ENCODE assay signal across 8 cellular contexts in genomic region chr16:30903002-30903401, GRCh38. TPM values are rescaled to one million over a fixed set of nuclear protein-coding genes. Genes with fewer than 3 reads are reported as not detected.
DNase-seq lines count a peak whose midpoint lies in the region; ATAC-seq and TF ChIP-seq lines count a peak whose summit lies in the region.

No MANE protein-coding gene starts in this region.

- intact Hi-C loops in CD8-positive, alpha-beta T cell (cut with DNase I, micrococcal nuclease) = loop anchor here (1.0 to 2.0 kb wide), 2 partner anchors 18 to 59 kb away; no protein-coding TSS in a partner anchor
- intact Hi-C loops in OCI-LY7 (cut with micrococcal nuclease; ENCODE audit: unreplicated experiment) (no loop called here), ovary (cut with DNase I) (loop anchor here in 1 of 4 donors (5.0 kb wide), 1 partner anchor 56 kb away; no protein-coding TSS in a partner anchor)

- WGBS in ovary, 3 donors = 79 to 85% (median 83%) methylated on average over 4 of the region's 4 CpGs

- no peaks in the 10 kb centered on the region for H3K9me3 ChIP-seq in CD8-positive, alpha-beta T cell (ENCODE audit: low read length)
- H3K9me3 ChIP-seq in OCI-LY7 (ENCODE audit: low read length) (no peaks in the 10 kb centered on the region; the same call in 1 of the 2 replicates), ovary (no peaks in the 10 kb centered on the region)

- TF ChIP-seq POLR2A in ovary (IDR thresholded peaks at IDR 0.05) = no peak

- H3K9me3 Mint-ChIP-seq in CD8-positive, alpha-beta T cell = no peaks in the 10 kb centered on the region

- no peak for DNase-seq in CD8-positive, alpha-beta T cell
- DNase-seq in OCI-LY7 (ENCODE audit: low spot score) (no peak), ovary (no peak), NCI-H446 treated with DMSO at 0.1 percent for 48 hours (lab: John Stamatoyannopoulos, UW) (no peak), globus pallidus (ENCODE audit: low spot score) (no peak)

- H3K27ac Mint-ChIP-seq in CD8-positive, alpha-beta T cell = peak overlapping the region; percentile 97

- H3K9me2 ChIP-seq in OCI-LY7 (ENCODE audit: insufficient read depth, low read length) = no peaks in the 10 kb centered on the region

- H3K36me3 ChIP-seq in CD8-positive, alpha-beta T cell (ENCODE audit: insufficient read depth, low read length) = no peaks in the 10 kb centered on the region
- H3K36me3 ChIP-seq in OCI-LY7 (ENCODE audit: insufficient read depth, low read length) (no peaks in the 10 kb centered on the region), ovary (no peaks in the 10 kb centered on the region)

- no peak for TF ChIP-seq CTCF in CD8-positive, alpha-beta T cell (IDR thresholded peaks at IDR 0.05)
- TF ChIP-seq CTCF in OCI-LY7 (conservative IDR thresholded peaks at IDR 0.05; ENCODE audit: low read length) (no peak), ovary (IDR thresholded peaks at IDR 0.05) (no peak)

- BruUV-seq in OCI-LY7 (replicated peaks; lab: Mats Ljungman, UMichigan) = no TSS peak

- no peaks in the 10 kb centered on the region for H3K79me2 ChIP-seq in OCI-LY7 (ENCODE audit: insufficient read depth, low read depth, low read length)

- no peak for TF ChIP-seq EP300 in ovary (IDR thresholded peaks at IDR 0.05)

- H3K4me3 Mint-ChIP-seq in CD8-positive, alpha-beta T cell = peak overlapping the region; percentile 95

- H3K4me1 Mint-ChIP-seq in CD8-positive, alpha-beta T cell (ENCODE audit: low read depth) = peaks cover 42% of the 10 kb centered on the region

- H3K27ac ChIP-seq in CD8-positive, alpha-beta T cell (ENCODE audit: low read depth, low read length) = peak overlapping the region; percentile 74
- H3K27ac ChIP-seq in OCI-LY7 (ENCODE audit: low read depth, low read length, poor library complexity, severe bottlenecking) = no peak overlapping the region
- H3K27ac ChIP-seq in cingulate gyrus (ENCODE audit: low read depth, low read length) = peak overlapping the region; percentile 89
- peak overlapping the region; percentile 81 to 83 for H3K27ac ChIP-seq in ovary

- POLR2A ChIA-PET in CD8-positive, alpha-beta T cell (lab: Charles Lee) = interaction anchor here (1.0 to 4.0 kb wide), 6 partner anchors 17 to 97 kb away, joined by 3 to 69 read pairs (median 4); no protein-coding TSS in a partner anchor
- POLR2A ChIA-PET in OCI-LY7 (lab: Charles Lee) = no interaction called here

- H3K27me3 Mint-ChIP-seq in CD8-positive, alpha-beta T cell (ENCODE audit: low read depth) = no peaks in the 10 kb centered on the region

- H3K4me2 ChIP-seq in OCI-LY7 (ENCODE audit: low read length) = no peak overlapping the region

- H3K4me3 ChIP-seq in CD8-positive, alpha-beta T cell (ENCODE audit: low read depth, low read length) = peak overlapping the region; percentile 77
- H3K4me3 ChIP-seq in OCI-LY7 (ENCODE audit: low read depth, low read length, poor library complexity, severe bottlenecking) = no peak overlapping the region
- no peak overlapping the region for H3K4me3 ChIP-seq in ovary

- ATAC-seq in CD8-positive, alpha-beta T cell = peak; percentile 32
- ATAC-seq in GM18907 (IDR thresholded peaks at IDR 0.05; ENCODE audit: unreplicated experiment) = no peak
- ATAC-seq in HG02981 (IDR thresholded peaks at IDR 0.05; ENCODE audit: unreplicated experiment) = no peak

- peak overlapping the region; percentile 44; the same call in 1 of the 2 replicates for H2AFZ ChIP-seq in OCI-LY7 (ENCODE audit: low read length)

- peaks cover 37% of the 10 kb centered on the region for H3K4me1 ChIP-seq in CD8-positive, alpha-beta T cell (ENCODE audit: insufficient read depth, low read length)
- H3K4me1 ChIP-seq in OCI-LY7 (ENCODE audit: insufficient read depth, low read length, poor library complexity, severe bottlenecking) (peaks cover 32% of the 10 kb centered on the region), ovary (ENCODE audit: insufficient read depth) (peaks cover 5% of the 10 kb centered on the region)

- H3K27me3 ChIP-seq in CD8-positive, alpha-beta T cell (ENCODE audit: insufficient read depth, low read length) = no peaks in the 10 kb centered on the region
- H3K27me3 ChIP-seq in ovary = no peaks in the 10 kb centered on the region

- H3K36me3 Mint-ChIP-seq in CD8-positive, alpha-beta T cell = peaks cover 3% of the 10 kb centered on the region

- no peaks in the 10 kb centered on the region for H4K20me1 ChIP-seq in OCI-LY7 (ENCODE audit: insufficient read depth, low read length)

- CTCF ChIA-PET in CD8-positive, alpha-beta T cell (lab: Charles Lee) = interaction anchor here (0.8 to 7.0 kb wide), 14 partner anchors 10 to 555 kb away, joined by 3 to 96 read pairs (median 8); partner anchors contain the start of gene ORAI3
- CTCF ChIA-PET in OCI-LY7 (lab: Charles Lee; ENCODE audit: unreplicated experiment) = no interaction called here

RNA-seq across cellular contexts. Expression of gene CTF1, which starts 6.6 kb away (rescaled TPM):
- total RNA-seq in CD8-positive, alpha-beta T cell = not detected
- total RNA-seq in OCI-LY7 (2014; rRNA removed; shearing (Covaris generic)) = 0.09 and 0.21 TPM in 2 replicates
- total RNA-seq in OCI-LY7 (2022) (0.46 and 0.68 TPM in 2 replicates), ovary (10 to 100 TPM in 5 of 7 donors, 1 to 10 TPM in 2; 7.0 to 22.4 (median 14.4) TPM)
- 10 to 100 TPM in 1 of 2 donors, 1 to 10 TPM in 1; 7.9 to 16.2 TPM for polyA plus RNA-seq in ovary

RNA-seq across cellular contexts. Expression of gene BCL7C, which starts 9.1 kb away (rescaled TPM):
- total RNA-seq in CD8-positive, alpha-beta T cell = 10 to 100 TPM; 16.0 to 16.2 TPM
- total RNA-seq in OCI-LY7 (2014; rRNA removed; shearing (Covaris generic)) = 17.8 and 20.6 TPM in 2 replicates
- total RNA-seq in OCI-LY7 (2022) (11.0 and 11.5 TPM in 2 replicates), ovary (10 to 100 TPM; 34.4 to 54.8 (median 49.0) TPM)
- polyA plus RNA-seq in ovary = 10 to 100 TPM; 13.3 to 44.1 TPM

RNA-seq across cellular contexts. Expression of gene FBXL19, which starts 20.4 kb away (rescaled TPM):
- total RNA-seq in CD8-positive, alpha-beta T cell = 1 to 10 TPM; 5.4 to 5.9 TPM
- total RNA-seq in OCI-LY7 (2014; rRNA removed; shearing (Covaris generic)) = 16.1 and 16.2 TPM in 2 replicates
- 30.2 and 34.8 TPM in 2 replicates for total RNA-seq in OCI-LY7 (2022)
- 10 to 100 TPM; 10.2 to 24.3 (median 15.4) TPM for total RNA-seq in ovary
- polyA plus RNA-seq in ovary = 10 to 100 TPM in 1 of 2 donors, 1 to 10 TPM in 1; 1.6 to 12.4 TPM

RNA-seq across cellular contexts. Expression of gene ORAI3, which starts 45.9 kb away (rescaled TPM):
- 1 to 10 TPM; 2.0 to 2.8 TPM for total RNA-seq in CD8-positive, alpha-beta T cell
- 5.7 and 7.8 TPM in 2 replicates for total RNA-seq in OCI-LY7 (2014; rRNA removed; shearing (Covaris generic))
- total RNA-seq in OCI-LY7 (2022) (16.3 and 18.3 TPM in 2 replicates), ovary (10 to 100 TPM; 21.5 to 30.8 (median 24.1) TPM)
- 10 to 100 TPM; 26.0 to 27.5 TPM for polyA plus RNA-seq in ovary

RNA-seq across cellular contexts. Expression of gene SETD1A, which starts 54.6 kb away (rescaled TPM):
- 10 to 100 TPM; 43.6 to 48.3 TPM for total RNA-seq in CD8-positive, alpha-beta T cell
- 8.6 and 9.0 TPM in 2 replicates for total RNA-seq in OCI-LY7 (2014; rRNA removed; shearing (Covaris generic))
- total RNA-seq in OCI-LY7 (2022) (35.7 and 36.0 TPM in 2 replicates), ovary (10 to 100 TPM in 5 of 7 donors, 1 to 10 TPM in 2; 5.0 to 31.8 (median 24.9) TPM)
- polyA plus RNA-seq in ovary = 10 to 100 TPM in 1 of 2 donors, 1 to 10 TPM in 1; 5.8 to 17.1 TPM

Comparison
In these comparisons a context has a peak if more than half of its experiments do, and no peak if none do; other contexts are left out.
1. RNA of gene CTF1, which starts 6.6 kb away (total RNA-seq): 7.0 to 22.4 TPM in ovary; 0.09 to 0.68 TPM in OCI-LY7 and not detected in CD8-positive, alpha-beta T cell; every median in the first group is over 4 times any median in the second.